ENCODE assay signal across 9 cellular contexts in genomic region chr14:36325853-36326252, GRCh38.
"Had no signal": no experiment of that assay in that cellular context is flagged by ENCODE, and none has a peak within 500 bp of the region (broad histone marks: within the 10 kb centered on the region; RNA-seq: fewer than 3 reads in every experiment).

No MANE protein-coding gene starts in this region.

- FAIRE-seq: H1, H54, HTR-8/SVneo had no signal

- H3K27ac ChIP-seq: KMS-11 had no signal

- H3K4me3 ChIP-seq: GM23338 had no signal

- H3K9ac ChIP-seq: KMS-11 had no signal

- ATAC-seq: GM23338 had no signal

- H3K4me2 ChIP-seq: GM23338, KMS-11 had no signal

- DNase-seq: H9, HCEC 1CT, Karpas-422, KBM-7 had no signal

- H2AFZ ChIP-seq: GM23338 had no signal
